ENCODE assay signal across 9 cellular contexts in genomic region chr3:88019024-88019423, GRCh38. TPM values are rescaled to one million over a fixed set of nuclear protein-coding genes. Genes with fewer than 3 reads are reported as not detected.
DNase-seq lines count a peak whose midpoint lies in the region; ATAC-seq and TF ChIP-seq lines count a peak whose summit lies in the region.
"Had no signal": no experiment of that assay in that cellular context is flagged by ENCODE, and none has a peak within 500 bp of the region (broad histone marks: within the 10 kb centered on the region; RNA-seq: fewer than 3 reads in every experiment).

No MANE protein-coding gene starts in this region.

- H3K4me1 ChIP-seq in adrenal gland (replicated peaks in 1 of 2) = no peaks in the 10 kb centered on the region

- TF ChIP-seq CTCF in adrenal gland (IDR thresholded peaks at IDR 0.05) = no peak

- no peaks in the 10 kb centered on the region for H3K9me3 ChIP-seq in adrenal gland (replicated peaks in 1 of 3)

- peak; percentile 98 for ATAC-seq in GM19035 (IDR thresholded peaks at IDR 0.05; ENCODE audit: unreplicated experiment)
- peak; percentile 97 for ATAC-seq in GM21825 (IDR thresholded peaks at IDR 0.05; ENCODE audit: unreplicated experiment)
- peak; percentile 99 for ATAC-seq in HG03469 (IDR thresholded peaks at IDR 0.05; ENCODE audit: unreplicated experiment)

- no peak overlapping the region for H3K4me3 ChIP-seq in adrenal gland
- H3K4me3 ChIP-seq: hepatocyte had no signal

- DNase-seq in germinal center (ENCODE audit: low spot score) (peak; percentile 41), D341Med (ENCODE audit: low spot score) (no peak), adrenal gland (no peak), NCI-H1694 (lab: John Stamatoyannopoulos, UW) (no peak), activated gamma-delta T cell treated with Interleukin-2 at 50 U/mL for 16 hours (no peak)

- intact Hi-C loops in adrenal gland (cut with DNase I) = no loop called here

- no peak for TF ChIP-seq POLR2A in adrenal gland (IDR thresholded peaks at IDR 0.05)

- H3K27me3 ChIP-seq in adrenal gland = no peaks in the 10 kb centered on the region
- H3K27me3 ChIP-seq: hepatocyte had no signal

- H3K36me3 ChIP-seq in adrenal gland (replicated peaks in 1 of 2) = no peaks in the 10 kb centered on the region

- WGBS in adrenal gland, 4 donors = 52 to 76% (median 71%) methylated on average over 2 of the region's 2 CpGs

- H3K27ac ChIP-seq in adrenal gland = no peak overlapping the region
- H3K27ac ChIP-seq: hepatocyte had no signal

RNA-seq across cellular contexts. Expression of gene CGGBP1, which starts 39.8 kb away (rescaled TPM):
- 10 to 100 TPM; 36.7 to 83.6 (median 59.1) TPM for total RNA-seq in adrenal gland
- 10 to 100 TPM; 35.7 to 56.5 (median 52.0) TPM for polyA plus RNA-seq in adrenal gland

RNA-seq across cellular contexts. Expression of gene ZNF654, which starts 40.0 kb away (rescaled TPM):
- 10 to 100 TPM in 7 of 8 donors, 1 to 10 TPM in 1; 5.1 to 18.6 (median 12.4) TPM for total RNA-seq in adrenal gland
- polyA plus RNA-seq in adrenal gland = 1 to 10 TPM; 2.5 to 9.1 (median 3.1) TPM
